ENCODE assay signal across 16 cellular contexts in the genomic region with DNA sequence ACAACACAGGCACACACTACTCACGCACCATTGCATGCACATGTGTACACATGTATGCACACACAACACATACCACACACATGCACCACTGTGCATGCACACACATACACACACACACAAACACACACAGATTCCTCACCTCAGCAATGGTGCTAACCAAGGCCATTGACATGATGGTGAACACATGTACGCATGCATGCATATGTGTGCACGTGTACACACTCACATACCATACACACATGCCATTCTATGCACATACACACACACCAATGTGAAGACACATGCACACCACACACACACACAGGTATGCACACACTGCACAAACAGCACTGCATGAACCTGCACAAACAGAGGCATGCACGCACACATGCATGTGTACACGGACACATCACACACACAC.
DNase-seq lines count a peak whose midpoint lies in the region; ATAC-seq, FAIRE-seq and TF ChIP-seq lines count a peak whose summit lies in the region.
"Had no signal": no experiment of that assay in that cellular context is flagged by ENCODE, and none has a peak within 500 bp of the region (broad histone marks: within the 10 kb centered on the region; RNA-seq: fewer than 3 reads in every experiment).

No MANE protein-coding gene starts in this region.

- TF ChIP-seq POLR2A in HepG2 (IDR thresholded peaks at IDR 0.05; ENCODE audit: insufficient read depth in 1 of 2, low read depth in 2 of 2, low read length in 2 of 2) (no peak), right lobe of liver (IDR thresholded peaks at IDR 0.05) (no peak)

- no peak for DNase-seq in HepG2 (ENCODE audit: low spot score)
- DNase-seq in right lobe of liver, result no peak
- DNase-seq in mesendoderm, result no peak
- DNase-seq in upper lobe of right lung, result no peak
- DNase-seq in RKO (ENCODE audit: low spot score), result no peak
- DNase-seq in tibial artery, result no peak
- no peak for DNase-seq in hepatic stellate cell (ENCODE audit: low spot score)
- DNase-seq: Caco-2; CD8-positive, alpha-beta T cell; DND-41; GF-D8; HFFc6; KBM-7 had no signal

- H3K4me3 ChIP-seq in HepG2 (replicated peaks in 1 of 3; ENCODE audit: insufficient read depth in 1 of 3, low read depth in 2 of 3, low read length in 3 of 3), result no peak overlapping the region
- no peak overlapping the region for H3K4me3 ChIP-seq in right lobe of liver
- H3K4me3 ChIP-seq in mesendoderm (ENCODE audit: low read length), result no peak overlapping the region
- no peak overlapping the region for H3K4me3 ChIP-seq in upper lobe of right lung
- H3K4me3 ChIP-seq in tibial artery, result no peak overlapping the region
- H3K4me3 ChIP-seq: GM23338, HAP-1 had no signal

- H3K4ac ChIP-seq in mesendoderm (ENCODE audit: low read depth, low read length), result no peak overlapping the region

- peaks cover 50% of the 10 kb centered on the region for H3K9me3 ChIP-seq in HepG2 (ENCODE audit: low read length)
- no peaks in the 10 kb centered on the region for H3K9me3 ChIP-seq in right lobe of liver
- H3K9me3 ChIP-seq in upper lobe of right lung, result no peaks in the 10 kb centered on the region
- H3K9me3 ChIP-seq in tibial artery, result no peaks in the 10 kb centered on the region
- H3K9me3 ChIP-seq: Caco-2, HAP-1 had no signal

- no peak for FAIRE-seq in HepG2 (lab: Jason Lieb, UNC)

- no peak for TF ChIP-seq EP300 in HepG2 (IDR thresholded peaks at IDR 0.05; ENCODE audit: low read depth in 2 of 2, low read length in 2 of 2)
- no peak for TF ChIP-seq EP300 in HepG2 (CRISPR knock-in tag; IDR thresholded peaks at IDR 0.05; ENCODE audit: borderline replicate concordance)

- H3K27ac ChIP-seq in HepG2 (ENCODE audit: extremely low read length, insufficient read depth, low read length) (no peak overlapping the region), right lobe of liver (no peak overlapping the region), mesendoderm (ENCODE audit: low read depth, low read length) (no peak overlapping the region), upper lobe of right lung (no peak overlapping the region), tibial artery (no peak overlapping the region)
- H3K27ac ChIP-seq: 22Rv1 had no signal

- no peak overlapping the region for H3K18ac ChIP-seq in mesendoderm (ENCODE audit: low read length)

- in situ Hi-C loops in HepG2 (cut with HindIII; ENCODE audit: extremely low pct_ligation_motif_present, low pct_unique_long_range_greater_than_20kb), result no loop called here

- WGBS in HepG2 (ENCODE audit: low lambda C conversion rate), result 12% methylated on average over 5 of the region's 5 CpGs
- WGBS in right lobe of liver (ENCODE audit: insufficient coverage, low coverage, low lambda C conversion rate, missing lambda C conversion rate), result 83% methylated on average over 3 of the region's 5 CpGs
- WGBS in mesendoderm (ENCODE audit: extremely low coverage, insufficient coverage, low lambda C conversion rate), result no CpG with 5 or more reads among the region's 5 CpGs

- intact Hi-C loops in HepG2 (cut with micrococcal nuclease; ENCODE audit: unreplicated experiment) (no loop called here), right lobe of liver (cut with DNase I) (no loop called here), upper lobe of right lung (cut with DNase I) (no loop called here), tibial artery (cut with DNase I; ENCODE audit: low total_unique reads) (no loop called here)

- TF ChIP-seq CTCF in HepG2 (CRISPR knock-in tag; IDR thresholded peaks at IDR 0.05) (no peak), right lobe of liver (IDR thresholded peaks at IDR 0.05) (no peak), upper lobe of right lung (IDR thresholded peaks at IDR 0.05) (no peak), tibial artery (IDR thresholded peaks at IDR 0.05) (no peak)

- no peak overlapping the region for H4K8ac ChIP-seq in mesendoderm (ENCODE audit: low read depth, low read length)

- CTCF ChIA-PET in HepG2 (lab: Yijun Ruan, JAX; ENCODE audit: low intra/inter-chr PET ratio, low total read pairs), result no interaction called here

- H2BK15ac ChIP-seq in mesendoderm (replicated peaks; ENCODE audit: low read depth), result no peak overlapping the region

- no peaks in the 10 kb centered on the region for H4K20me1 ChIP-seq in HepG2 (ENCODE audit: insufficient read depth, low read length)

- H3K79me2 ChIP-seq in HepG2 (ENCODE audit: insufficient read depth, low read length), result no peaks in the 10 kb centered on the region
- H3K79me2 ChIP-seq in mesendoderm (ENCODE audit: control insufficient read depth, insufficient read depth, low read length), result no peaks in the 10 kb centered on the region

- TF ChIP-seq RAD21 in HepG2 (CRISPR knock-in tag; IDR thresholded peaks at IDR 0.05), result no peak

- no TSS peak for BruUV-seq in HepG2 (replicated peaks; lab: Mats Ljungman, UMichigan)

- H2BK5ac ChIP-seq in mesendoderm (ENCODE audit: low read length), result peak overlapping the region; percentile 22

- no peaks in the 10 kb centered on the region for H3K4me1 ChIP-seq in HepG2 (ENCODE audit: insufficient read depth, low read length)
- no peaks in the 10 kb centered on the region for H3K4me1 ChIP-seq in right lobe of liver
- no peaks in the 10 kb centered on the region for H3K4me1 ChIP-seq in mesendoderm (ENCODE audit: control insufficient read depth, low read depth, low read length)
- H3K4me1 ChIP-seq in upper lobe of right lung, result no peaks in the 10 kb centered on the region
- no peaks in the 10 kb centered on the region for H3K4me1 ChIP-seq in tibial artery
- H3K4me1 ChIP-seq: Caco-2, HAP-1 had no signal

- H3K23ac ChIP-seq in mesendoderm (ENCODE audit: low read length), result no peak overlapping the region

- no peak overlapping the region for H4K5ac ChIP-seq in mesendoderm (ENCODE audit: low read length)

- no peak overlapping the region for H2AK5ac ChIP-seq in mesendoderm (ENCODE audit: low read length)

- H3K9ac ChIP-seq in HepG2 (ENCODE audit: insufficient read depth, low read depth, low read length) (no peak overlapping the region), mesendoderm (ENCODE audit: low read length) (no peak overlapping the region)

- H2BK120ac ChIP-seq in mesendoderm (ENCODE audit: low read depth, low read length), result no peak overlapping the region

- H3K56ac ChIP-seq in mesendoderm (ENCODE audit: low read length), result no peak overlapping the region

- H3K36me3 ChIP-seq in HepG2 (replicated peaks in 1 of 2; ENCODE audit: control insufficient read depth in 1 of 2, insufficient read depth in 2 of 2, low read length in 2 of 2), result no peaks in the 10 kb centered on the region
- no peaks in the 10 kb centered on the region for H3K36me3 ChIP-seq in right lobe of liver
- no peaks in the 10 kb centered on the region for H3K36me3 ChIP-seq in mesendoderm (ENCODE audit: control insufficient read depth, insufficient read depth, low read length)
- H3K36me3 ChIP-seq in upper lobe of right lung, result no peaks in the 10 kb centered on the region
- no peaks in the 10 kb centered on the region for H3K36me3 ChIP-seq in tibial artery
- H3K36me3 ChIP-seq: HAP-1 had no signal

- no peak overlapping the region for H2AFZ ChIP-seq in HepG2 (ENCODE audit: low read length)
- H2AFZ ChIP-seq: GM23338 had no signal

- H3K79me1 ChIP-seq in mesendoderm (ENCODE audit: low read length), result no peaks in the 10 kb centered on the region

- ATAC-seq in HepG2, result no peak
- ATAC-seq in right lobe of liver, result no peak
- ATAC-seq in upper lobe of right lung, result peak; percentile 37
- ATAC-seq: CD8-positive, alpha-beta T cell; GM23338 had no signal

- H3K4me2 ChIP-seq in HepG2 (ENCODE audit: low read depth, low read length) (no peak overlapping the region), mesendoderm (ENCODE audit: low read length) (no peak overlapping the region)
- H3K4me2 ChIP-seq: GM23338 had no signal

- no peaks in the 10 kb centered on the region; a peak in 1 of 5 replicates for H3K27me3 ChIP-seq in HepG2 (ENCODE audit: control insufficient read depth in 1 of 2, insufficient read depth in 2 of 2, low read length in 2 of 2)
- H3K27me3 ChIP-seq in right lobe of liver, result no peaks in the 10 kb centered on the region
- no peaks in the 10 kb centered on the region for H3K27me3 ChIP-seq in mesendoderm (ENCODE audit: insufficient read depth, low read length, poor library complexity)
- H3K27me3 ChIP-seq in upper lobe of right lung, result no peaks in the 10 kb centered on the region
- H3K27me3 ChIP-seq in tibial artery, result no peaks in the 10 kb centered on the region

- POLR2A ChIA-PET in HepG2 (lab: Yijun Ruan, JAX), result no interaction called here

TF ChIP-seq in HepG2, 621 proteins besides CTCF, POLR2A, EP300 and RAD21 (continues in another document):
- TF ChIP-seq MXI1 (IDR thresholded peaks at IDR 0.05; ENCODE audit: borderline replicate concordance, low read depth, low read length) (no peak), HNRNPH1 (optimal IDR thresholded peaks at IDR 0.05; ENCODE audit: low read depth, low read length) (no peak), EHMT2 (IDR thresholded peaks at IDR 0.05; ENCODE audit: borderline replicate concordance, low read depth, low read length) (no peak)
- TF ChIP-seq, protein P1, sequence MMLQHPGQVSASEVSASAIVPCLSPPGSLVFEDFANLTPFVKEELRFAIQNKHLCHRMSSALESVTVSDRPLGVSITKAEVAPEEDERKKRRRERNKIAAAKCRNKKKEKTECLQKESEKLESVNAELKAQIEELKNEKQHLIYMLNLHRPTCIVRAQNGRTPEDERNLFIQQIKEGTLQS (CRISPR knock-in tag; IDR thresholded peaks at IDR 0.05), result no peak
- TF ChIP-seq, protein P2, sequence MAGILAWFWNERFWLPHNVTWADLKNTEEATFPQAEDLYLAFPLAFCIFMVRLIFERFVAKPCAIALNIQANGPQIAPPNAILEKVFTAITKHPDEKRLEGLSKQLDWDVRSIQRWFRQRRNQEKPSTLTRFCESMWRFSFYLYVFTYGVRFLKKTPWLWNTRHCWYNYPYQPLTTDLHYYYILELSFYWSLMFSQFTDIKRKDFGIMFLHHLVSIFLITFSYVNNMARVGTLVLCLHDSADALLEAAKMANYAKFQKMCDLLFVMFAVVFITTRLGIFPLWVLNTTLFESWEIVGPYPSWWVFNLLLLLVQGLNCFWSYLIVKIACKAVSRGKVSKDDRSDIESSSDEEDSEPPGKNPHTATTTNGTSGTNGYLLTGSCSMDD (CRISPR knock-in tag; IDR thresholded peaks at IDR 0.05), result no peak
- TF ChIP-seq, protein P3, sequence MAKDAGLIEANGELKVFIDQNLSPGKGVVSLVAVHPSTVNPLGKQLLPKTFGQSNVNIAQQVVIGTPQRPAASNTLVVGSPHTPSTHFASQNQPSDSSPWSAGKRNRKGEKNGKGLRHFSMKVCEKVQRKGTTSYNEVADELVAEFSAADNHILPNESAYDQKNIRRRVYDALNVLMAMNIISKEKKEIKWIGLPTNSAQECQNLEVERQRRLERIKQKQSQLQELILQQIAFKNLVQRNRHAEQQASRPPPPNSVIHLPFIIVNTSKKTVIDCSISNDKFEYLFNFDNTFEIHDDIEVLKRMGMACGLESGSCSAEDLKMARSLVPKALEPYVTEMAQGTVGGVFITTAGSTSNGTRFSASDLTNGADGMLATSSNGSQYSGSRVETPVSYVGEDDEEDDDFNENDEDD (CRISPR knock-in tag; IDR thresholded peaks at IDR 0.05; ENCODE audit: borderline replicate concordance), result no peak
